1 cellular context compared by ENCODE assay signal in genomic region chr19:23665651-23666410, GRCh38.
TF ChIP-seq lines count a peak whose summit lies in the region.

No MANE protein-coding gene starts in this region.

TF ChIP-seq in H1, 55 proteins besides CTCF, POLR2A, EP300 and RAD21 (continued from another document):
- TF ChIP-seq GTF2F1 (IDR thresholded peaks at IDR 0.05; ENCODE audit: borderline replicate concordance, low read depth, low read length) = 0 out of 2 replicates have a peak, but pooled peaks have one; percentile 32
- TF ChIP-seq JUND (IDR thresholded peaks at IDR 0.05; ENCODE audit: low read length) = no peak
- TF ChIP-seq SP4 (IDR thresholded peaks at IDR 0.05; ENCODE audit: low read length) = no peak
- TF ChIP-seq KDM1A (IDR thresholded peaks at IDR 0.05; ENCODE audit: borderline replicate concordance, low read length) = no peak
TF ChIP-seq in H1: peak in this region for 1.
